Comparison of ENCODE assay signal across 10 cellular contexts in genomic region chr19:55370305-55370988, GRCh38. TPM values are rescaled to one million over a fixed set of nuclear protein-coding genes. Genes with fewer than 3 reads are reported as not detected.
DNase-seq lines count a peak whose midpoint lies in the region; ATAC-seq and TF ChIP-seq lines count a peak whose summit lies in the region.
"Had no signal": no experiment of that assay in that cellular context is flagged by ENCODE, and none has a peak within 500 bp of the region (broad histone marks: within the 10 kb centered on the region; RNA-seq: fewer than 3 reads in every experiment).

Gene IL11 (minus strand): TSS chr19:55370463. CDS start chr19:55370310, 153 bp downstream.

- no peaks in the 10 kb centered on the region for H3K9me3 Mint-ChIP-seq in progenitor cell of endocrine pancreas (ENCODE audit: low read depth)

- peaks cover 50% of the 10 kb centered on the region for H3K27me3 Mint-ChIP-seq in progenitor cell of endocrine pancreas

- H3K36me3 Mint-ChIP-seq in progenitor cell of endocrine pancreas (ENCODE audit: insufficient read depth), result peaks cover 1% of the 10 kb centered on the region

- CTCF ChIA-PET in RWPE1 (lab: Yijun Ruan, JAX), result interaction anchor here (0.6 to 0.8 kb wide), 4 partner anchors 34 to 209 kb away, joined by 3 read pairs; no protein-coding TSS in a partner anchor

- DNase-seq in ELR (ENCODE audit: low read depth), result peak; percentile 88
- peak; percentile 72 for DNase-seq in RWPE1 (ENCODE audit: low spot score)
- peak; percentile 74 for DNase-seq in epithelial cell of esophagus (ENCODE audit: low read depth)
- no peak for DNase-seq in progenitor cell of endocrine pancreas (ENCODE audit: low spot score, unreplicated experiment)
- no peak for DNase-seq in SW480 (ENCODE audit: low spot score)
- no peak for DNase-seq in NCI-H82 treated with DMSO at 0.1 percent for 48 hours (lab: John Stamatoyannopoulos, UW; ENCODE audit: unreplicated experiment)
- no peak for DNase-seq in cerebellar cortex (ENCODE audit: low spot score)
- DNase-seq: effector CD8-positive, alpha-beta T cell; NCI-H446 treated with DMSO at 0.1 percent for 48 hours had no signal

- TF ChIP-seq CTCF in RWPE1 (conservative IDR thresholded peaks at IDR 0.05; ENCODE audit: low read depth) (no peak), epithelial cell of esophagus (IDR thresholded peaks at IDR 0.05; ENCODE audit: insufficient read depth, low read depth, low read length, missing control alignments) (no peak), progenitor cell of endocrine pancreas (IDR thresholded peaks at IDR 0.05; ENCODE audit: unreplicated experiment) (no peak)

- H3K4me3 Mint-ChIP-seq in progenitor cell of endocrine pancreas (ENCODE audit: low read depth), result peak within 1 kb of the TSS; percentile 29

- H3K4me1 Mint-ChIP-seq in progenitor cell of endocrine pancreas (ENCODE audit: low read depth), result peaks cover 11% of the 10 kb centered on the region

- peak within 1 kb of the TSS; percentile 44 for H3K4me3 ChIP-seq in epithelial cell of esophagus (ENCODE audit: low read length)

- POLR2A ChIA-PET in RWPE1 (lab: Yijun Ruan, JAX; ENCODE audit: low non-redundant PET), result no interaction called here

- H3K27ac ChIP-seq in RWPE1, result peak within 1 kb of the TSS; percentile 78

- no peak within 1 kb of the TSS for H3K27ac Mint-ChIP-seq in progenitor cell of endocrine pancreas

- ATAC-seq in GM21529 (IDR thresholded peaks at IDR 0.05; ENCODE audit: unreplicated experiment), result no peak

RNA-seq across cellular contexts. Expression of gene IL11, which starts in this region (rescaled TPM):
- total RNA-seq in progenitor cell of endocrine pancreas, result 2.2 and 2.8 TPM in 2 replicates

Comparison
In these comparisons a context has a peak if more than half of its experiments do, and no peak if none do; other contexts are left out.
1. DNase-seq: peak in ELR (single experiment), RWPE1 (single experiment) and epithelial cell of esophagus (single experiment); none in progenitor cell of endocrine pancreas (single experiment), SW480 (single experiment), NCI-H82 treated with DMSO at 0.1 percent for 48 hours (single experiment) and cerebellar cortex (single experiment).